1 cellular context compared by ENCODE assay signal in genomic region chr17:4035081-4035680, GRCh38.
TF ChIP-seq lines count a peak whose summit lies in the region.

No MANE protein-coding gene starts in this region.

TF ChIP-seq in HCT116, 20 proteins besides CTCF, POLR2A, EP300 and RAD21 (continued from another document):
- no peak for TF ChIP-seq REST (IDR thresholded peaks at IDR 0.05; ENCODE audit: low read depth)
- TF ChIP-seq, protein P1, sequence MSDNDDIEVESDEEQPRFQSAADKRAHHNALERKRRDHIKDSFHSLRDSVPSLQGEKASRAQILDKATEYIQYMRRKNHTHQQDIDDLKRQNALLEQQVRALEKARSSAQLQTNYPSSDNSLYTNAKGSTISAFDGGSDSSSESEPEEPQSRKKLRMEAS (IDR thresholded peaks at IDR 0.05) = no peak
- no peak for TF ChIP-seq POLR2AphosphoS5 (IDR thresholded peaks at IDR 0.05; ENCODE audit: low read depth, low read length)
- no peak for TF ChIP-seq SP1 (IDR thresholded peaks at IDR 0.05; ENCODE audit: low read depth)
- TF ChIP-seq CEBPB (IDR thresholded peaks at IDR 0.05; ENCODE audit: low read depth) = no peak
- no peak for TF ChIP-seq FOSL1 (IDR thresholded peaks at IDR 0.05; ENCODE audit: low read depth)
- no peak for TF ChIP-seq SIN3A (IDR thresholded peaks at IDR 0.05; ENCODE audit: low read depth)
- no peak for TF ChIP-seq CBX3 (IDR thresholded peaks at IDR 0.05; ENCODE audit: low read depth)
- no peak for TF ChIP-seq ELF1 (IDR thresholded peaks at IDR 0.05; ENCODE audit: borderline replicate concordance, low read depth)
- TF ChIP-seq EZH2 (IDR thresholded peaks at IDR 0.05) = no peak
- TF ChIP-seq SRF (IDR thresholded peaks at IDR 0.05; ENCODE audit: low read depth) = no peak
- no peak for TF ChIP-seq EGR1 (IDR thresholded peaks at IDR 0.05; ENCODE audit: low read depth)
- no peak for TF ChIP-seq ZFX (IDR thresholded peaks at IDR 0.05)
